ENCODE assay signal across 16 cellular contexts in genomic region chr16:56672171-56672570, GRCh38. TPM values are rescaled to one million over a fixed set of nuclear protein-coding genes. Genes with fewer than 3 reads are reported as not detected.
"Had no signal": no experiment of that assay in that cellular context is flagged by ENCODE, and none has a peak within 500 bp of the region (broad histone marks: within the 10 kb centered on the region; RNA-seq: fewer than 3 reads in every experiment).

No MANE protein-coding gene starts in this region.

RNA-seq across cellular contexts. Expression of gene MT1H, which starts 2.6 kb away (rescaled TPM):
- total RNA-seq: activated CD4-positive, alpha-beta T cell treated with anti-CD3 and anti-CD28 coated beads, Interleukin-2, amount 10 ng/mL, durations not matched to agents 24 days and 14 days; activated naive CD4-positive, alpha-beta T cell treated with anti-CD3 and anti-CD28 coated beads, Interleukin-2, amount 50 U/mL, for 72 hours; astrocyte; breast epithelium; cardiac septum; cerebellum had no signal

RNA-seq across cellular contexts. Expression of gene MT1G, which starts 4.3 kb away (rescaled TPM):
- total RNA-seq: astrocyte, cerebellum had no signal

RNA-seq across cellular contexts. Expression of gene MT1F, which starts 14.4 kb away (rescaled TPM):
- total RNA-seq: astrocyte had no signal

RNA-seq across cellular contexts. Expression of gene MT1B, which starts 20.5 kb away (rescaled TPM):
- total RNA-seq: activated B cell treated with CpG ODN at 0.5 μM for 24 hours; activated CD4-positive, alpha-beta memory T cell treated with anti-CD3 and anti-CD28 coated beads for 36 hours; activated CD4-positive, alpha-beta T cell treated with anti-CD3 and anti-CD28 coated beads, Interleukin-2, amount 10 ng/mL, durations not matched to agents 24 days and 14 days; activated CD8-positive, alpha-beta memory T cell treated with anti-CD3 and anti-CD28 coated beads for 36 hours; activated CD8-positive, alpha-beta T cell treated with anti-CD3 and anti-CD28 coated beads for 36 hours; activated naive CD4-positive, alpha-beta T cell treated with anti-CD3 and anti-CD28 coated beads for 36 hours; activated naive CD4-positive, alpha-beta T cell treated with anti-CD3 and anti-CD28 coated beads, Interleukin-2, amount 50 U/mL, for 72 hours; activated naive CD8-positive, alpha-beta T cell treated with anti-CD3 and anti-CD28 coated beads for 36 hours; activated T-cell treated with anti-CD3 and anti-CD28 coated beads, Interleukin-2, amount 50 U/mL, for 4 hours; adrenal gland; aorta; astrocyte; body of pancreas; breast epithelium; cardiac septum; cerebellum had no signal
- polyA plus RNA-seq: adrenal gland, aorta had no signal
